Comparison of ENCODE assay signal across 1 cellular context in genomic region chr3:184676927-184677326, GRCh38.
TF ChIP-seq lines count a peak whose summit lies in the region.

No MANE protein-coding gene starts in this region.

TF ChIP-seq in WTC11, 78 proteins besides CTCF, POLR2A, EP300 and RAD21 (continued from another document):
- TF ChIP-seq STAT6 (CRISPR knock-in tag; conservative IDR thresholded peaks at IDR 0.05; ENCODE audit: low read depth) (no peak), OVOL2 (CRISPR knock-in tag; IDR thresholded peaks at IDR 0.05; ENCODE audit: borderline replicate concordance) (no peak), ZNF671 (CRISPR knock-in tag; IDR thresholded peaks at IDR 0.05) (no peak), NFATC4 (CRISPR knock-in tag; IDR thresholded peaks at IDR 0.05) (no peak), ZBTB21 (CRISPR knock-in tag; IDR thresholded peaks at IDR 0.05; ENCODE audit: borderline replicate concordance) (no peak), FOXP1 (CRISPR knock-in tag; IDR thresholded peaks at IDR 0.05; ENCODE audit: borderline replicate concordance) (no peak), EMX1 (CRISPR knock-in tag; IDR thresholded peaks at IDR 0.05) (no peak), ZNF532 (CRISPR knock-in tag; IDR thresholded peaks at IDR 0.05; ENCODE audit: borderline replicate concordance) (no peak), SOX15 (CRISPR knock-in tag; IDR thresholded peaks at IDR 0.05) (no peak), MXD4 (CRISPR knock-in tag; IDR thresholded peaks at IDR 0.05; ENCODE audit: borderline replicate concordance) (no peak), ZMAT4 (CRISPR knock-in tag; IDR thresholded peaks at IDR 0.05) (no peak), PRRX2 (CRISPR knock-in tag; IDR thresholded peaks at IDR 0.05) (no peak)
- TF ChIP-seq, protein P1, sequence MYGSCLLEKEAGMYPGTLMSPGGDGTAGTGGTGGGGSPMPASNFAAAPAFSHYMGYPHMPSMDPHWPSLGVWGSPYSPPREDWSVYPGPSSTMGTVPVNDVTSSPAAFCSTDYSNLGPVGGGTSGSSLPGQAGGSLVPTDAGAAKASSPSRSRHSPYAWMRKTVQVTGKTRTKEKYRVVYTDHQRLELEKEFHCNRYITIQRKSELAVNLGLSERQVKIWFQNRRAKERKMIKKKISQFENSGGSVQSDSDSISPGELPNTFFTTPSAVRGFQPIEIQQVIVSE (CRISPR knock-in tag; IDR thresholded peaks at IDR 0.05; ENCODE audit: borderline replicate concordance), result no peak
- TF ChIP-seq, protein P2, sequence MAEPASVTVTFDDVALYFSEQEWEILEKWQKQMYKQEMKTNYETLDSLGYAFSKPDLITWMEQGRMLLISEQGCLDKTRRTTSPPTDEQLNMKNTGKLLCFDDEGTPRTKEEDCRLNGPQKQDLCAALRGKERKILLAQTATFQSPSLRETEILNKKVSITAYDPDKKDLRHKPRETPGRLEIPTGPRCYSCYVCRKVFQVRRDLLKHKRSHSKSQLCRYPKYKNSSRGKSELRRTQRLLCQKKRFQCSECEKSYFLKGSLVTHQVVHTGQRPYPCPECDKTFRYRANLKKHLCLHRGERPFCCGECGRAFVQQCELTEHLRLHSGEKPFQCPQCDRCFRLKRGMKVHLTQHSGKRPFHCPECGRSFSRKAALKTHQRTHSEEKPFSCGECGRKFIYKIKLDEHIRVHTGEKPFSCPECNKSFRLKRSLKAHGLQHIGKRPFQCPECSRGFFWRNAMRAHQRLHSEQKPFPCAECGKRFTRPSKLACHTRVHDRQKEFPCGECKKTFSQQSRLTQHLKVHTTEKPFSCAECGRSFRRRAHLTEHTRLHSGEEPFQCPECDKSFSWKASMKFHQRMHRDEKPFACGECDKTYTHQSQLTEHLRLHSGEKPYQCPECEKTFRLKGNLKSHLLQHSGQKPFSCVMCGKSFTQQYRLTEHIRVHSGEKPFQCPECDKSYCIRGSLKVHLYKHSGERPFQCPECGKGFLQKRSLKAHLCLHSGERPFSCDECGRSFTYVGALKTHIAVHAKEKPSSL (CRISPR knock-in tag; conservative IDR thresholded peaks at IDR 0.05), result no peak
